Comparison of ENCODE assay signal across 17 cellular contexts in genomic region chr13:97385854-97386253, GRCh38. TPM values are rescaled to one million over a fixed set of nuclear protein-coding genes. Genes with fewer than 3 reads are reported as not detected.
DNase-seq lines count a peak whose midpoint lies in the region; ATAC-seq and TF ChIP-seq lines count a peak whose summit lies in the region.
"Had no signal": no experiment of that assay in that cellular context is flagged by ENCODE, and none has a peak within 500 bp of the region (broad histone marks: within the 10 kb centered on the region; RNA-seq: fewer than 3 reads in every experiment).

No MANE protein-coding gene starts in this region.

- no peaks in the 10 kb centered on the region for H3K4me1 ChIP-seq in psoas muscle
- H3K4me1 ChIP-seq: A549, colonic mucosa had no signal

- H3K27me3 ChIP-seq in psoas muscle (ENCODE audit: insufficient read depth in 3 of 3, low read length in 2 of 3): no peaks in the 10 kb centered on the region
- H3K27me3 ChIP-seq: colonic mucosa, right atrium auricular region had no signal

- peaks cover 67% of the 10 kb centered on the region for H3K4me1 Mint-ChIP-seq in dendritic cell treated with granulocyte-macrophage colony-stimulating factor and Interleukin-4, amounts not matched to agents 40 ng/mL and 50 ng/mL, for 4 days (ENCODE audit: low read depth)

- H3K36me3 Mint-ChIP-seq in dendritic cell treated with granulocyte-macrophage colony-stimulating factor and Interleukin-4, amounts not matched to agents 40 ng/mL and 50 ng/mL, for 4 days (ENCODE audit: low read depth): peaks cover 22% of the 10 kb centered on the region

- TF ChIP-seq CTCF in AG10803 (conservative IDR thresholded peaks at IDR 0.05; ENCODE audit: low read length) (no peak), psoas muscle (IDR thresholded peaks at IDR 0.05) (no peak)

- H3K4me3 Mint-ChIP-seq in dendritic cell treated with granulocyte-macrophage colony-stimulating factor and Interleukin-4, amounts not matched to agents 40 ng/mL and 50 ng/mL, for 4 days: no peak overlapping the region
- H3K4me3 Mint-ChIP-seq: CD8-positive, alpha-beta T cell; IgD-negative memory B cell had no signal

- no peaks in the 10 kb centered on the region for H3K9me3 Mint-ChIP-seq in dendritic cell treated with granulocyte-macrophage colony-stimulating factor and Interleukin-4, amounts not matched to agents 40 ng/mL and 50 ng/mL, for 4 days
- H3K9me3 Mint-ChIP-seq: CD8-positive, alpha-beta T cell had no signal

- ATAC-seq in psoas muscle (peak in 3 of 4 donors; percentile 41 to 74 (median 42)), HG03378 (IDR thresholded peaks at IDR 0.05; ENCODE audit: unreplicated experiment) (no peak), HG03159 (IDR thresholded peaks at IDR 0.05; ENCODE audit: unreplicated experiment) (no peak)
- ATAC-seq: A549; CD8-positive, alpha-beta T cell had no signal

- intact Hi-C loops in dendritic cell treated with granulocyte-macrophage colony-stimulating factor and Interleukin-4, amounts not matched to agents 40 ng/mL and 50 ng/mL, for 4 days (cut with micrococcal nuclease): no loop called here
- intact Hi-C loops in psoas muscle (cut with DNase I): no loop called here

- peak; percentile 16 for DNase-seq in AG10803 (ENCODE audit: low read depth)
- peak; percentile 15 for DNase-seq in MV-4-11 (lab: John Stamatoyannopoulos, UW)
- DNase-seq in psoas muscle: no peak
- no peak for DNase-seq in AG08396 (ENCODE audit: low spot score)
- no peak for DNase-seq in NCI-H2107 treated with DMSO at 0.1 percent for 48 hours (lab: John Stamatoyannopoulos, UW; ENCODE audit: unreplicated experiment)
- DNase-seq: amniotic stem cell; CD8-positive, alpha-beta T cell; colonic mucosa; mesendoderm; stimulated activated CD4-positive, alpha-beta T cell treated with anti-CD3 and anti-CD28 coated beads, Interleukin-1b, Interleukin-23, amount 100 ng/mL, for 48 hours had no signal

- no peak overlapping the region for H3K4me3 ChIP-seq in AG10803 (ENCODE audit: low read length)
- H3K4me3 ChIP-seq in psoas muscle: no peak overlapping the region
- H3K4me3 ChIP-seq: A549, colonic mucosa, right atrium auricular region, thoracic aorta had no signal

- no peaks in the 10 kb centered on the region for H3K9me3 ChIP-seq in psoas muscle
- H3K9me3 ChIP-seq: A549, colonic mucosa, right atrium auricular region, thoracic aorta had no signal

- WGBS in psoas muscle, 3 donors: 93 to 94% (median 94%) methylated on average over 3 of the region's 3 CpGs

- no peaks in the 10 kb centered on the region for H3K27me3 Mint-ChIP-seq in dendritic cell treated with granulocyte-macrophage colony-stimulating factor and Interleukin-4, amounts not matched to agents 40 ng/mL and 50 ng/mL, for 4 days
- H3K27me3 Mint-ChIP-seq: IgD-negative memory B cell had no signal

- H3K27ac Mint-ChIP-seq in dendritic cell treated with granulocyte-macrophage colony-stimulating factor and Interleukin-4, amounts not matched to agents 40 ng/mL and 50 ng/mL, for 4 days: peak overlapping the region; percentile 99
- H3K27ac Mint-ChIP-seq: IgD-negative memory B cell had no signal

- H3K36me3 ChIP-seq in psoas muscle (ENCODE audit: insufficient read depth in 1 of 2, low read depth in 1 of 2): peaks cover 3 to 16% of the 10 kb centered on the region in 2 donors
- H3K36me3 ChIP-seq: colonic mucosa, thoracic aorta had no signal

- H3K27ac ChIP-seq in psoas muscle: no peak overlapping the region
- H3K27ac ChIP-seq: A549, colonic mucosa, right atrium auricular region, thoracic aorta had no signal

RNA-seq across cellular contexts. Expression of gene RAP2A, which starts 48.1 kb away (rescaled TPM):
- total RNA-seq in psoas muscle: 10 to 100 TPM; 11.1 to 35.7 (median 20.4) TPM
- polyA plus RNA-seq in psoas muscle: 10 to 100 TPM in 1 of 3 donors, 1 to 10 TPM in 2; 3.8 to 11.4 (median 5.2) TPM

Comparison
In these comparisons a context has a peak if more than half of its experiments do, and no peak if none do; other contexts are left out.
1. DNase-seq: peak in AG10803 (single experiment) and MV-4-11 (single experiment); none in psoas muscle (0 of 2), AG08396 (single experiment) and NCI-H2107 treated with DMSO at 0.1 percent for 48 hours (single experiment).
2. ATAC-seq: peak in psoas muscle (3 of 4); none in HG03378 (single experiment) and HG03159 (single experiment).